Comparison of ENCODE assay signal across 8 cellular contexts in the genomic region with DNA sequence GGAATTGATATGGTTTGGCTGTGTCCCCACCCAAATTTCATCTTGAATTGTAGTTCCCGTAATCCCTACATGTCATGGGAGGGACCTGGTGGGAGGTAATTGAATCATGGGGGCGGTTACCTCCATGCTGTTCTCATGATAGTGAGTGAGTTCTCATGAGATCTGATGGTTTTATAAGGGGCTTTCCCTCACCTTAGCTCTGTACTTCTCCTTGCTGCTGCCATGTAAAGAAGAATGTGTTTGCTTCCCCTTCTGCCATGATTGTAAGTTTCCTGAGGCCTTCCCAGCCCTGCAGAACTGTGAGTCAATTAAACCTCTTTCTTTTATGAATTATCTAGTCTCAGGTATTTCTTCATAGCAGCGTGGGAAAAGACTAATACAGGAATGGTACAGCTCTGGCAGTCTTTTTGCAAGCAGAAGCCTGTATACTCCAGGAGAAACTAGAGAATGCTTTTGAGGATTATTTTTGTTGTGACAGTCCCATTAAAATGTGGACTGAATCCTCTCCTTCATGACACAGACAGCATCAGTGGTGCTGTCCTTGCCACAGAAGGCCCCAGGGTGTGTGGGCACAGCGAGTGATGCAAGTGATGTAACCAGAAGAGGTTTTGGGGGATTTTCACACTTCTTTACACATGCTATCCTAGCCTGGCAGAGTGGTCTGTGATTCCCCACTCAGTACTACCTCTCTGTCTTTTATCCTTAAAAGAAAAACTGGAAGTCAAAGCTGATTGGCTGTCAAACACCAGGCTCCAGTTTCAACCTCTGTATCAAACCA. TPM values are rescaled to one million over a fixed set of nuclear protein-coding genes. Genes with fewer than 3 reads are reported as not detected.
DNase-seq lines count a peak whose midpoint lies in the region; ATAC-seq and TF ChIP-seq lines count a peak whose summit lies in the region.
"Not testable (repeated sequence)": the region's sequence is repeated elsewhere in the genome, so short reads cannot be mapped to it uniquely, and the experiment has no call there.

No MANE protein-coding gene starts in this region.

- intact Hi-C loops in activated T-helper 1 cell treated with anti-CD3 and anti-CD28 coated beads, Interleukin-12 subunit alpha, Interleukin-12 subunit beta, Interleukin-2, Interleukin-4 antibody, amounts not matched to agents 30 ng/mL and 10 ng/mL and 1 ng/mL, durations not matched to agents 14 hours and 24 hours and 36 hours (cut with micrococcal nuclease): loop anchor here (1.0 to 5.0 kb wide), 3 partner anchors 20 to 247 kb away; no protein-coding TSS in a partner anchor

- H3K36me3 ChIP-seq in DND-41 (ENCODE audit: insufficient read depth, low read length); neural progenitor cell: not testable (repeated sequence)

- H3K4me1 ChIP-seq in DND-41 (ENCODE audit: insufficient read depth, low read length) (peaks cover 13% of the 10 kb centered on the region), neural progenitor cell (peaks cover 54% of the 10 kb centered on the region)

- H3K27me3 ChIP-seq in DND-41 (ENCODE audit: insufficient read depth, low read length, poor library complexity); neural progenitor cell: not testable (repeated sequence)

- not testable (repeated sequence) for H3K9me3 Mint-ChIP-seq in activated T-helper 1 cell treated with anti-CD3 and anti-CD28 coated beads, Interleukin-12 subunit alpha, Interleukin-12 subunit beta, Interleukin-2, Interleukin-4 antibody, amounts not matched to agents 30 ng/mL and 10 ng/mL and 1 ng/mL, durations not matched to agents 14 hours and 24 hours and 36 hours; neural progenitor cell

- DNase-seq in DND-41; activated T-helper 1 cell treated with anti-CD3 and anti-CD28 coated beads, Interleukin-12 subunit alpha, Interleukin-12 subunit beta, Interleukin-2, Interleukin-4 antibody, amounts not matched to agents 30 ng/mL and 10 ng/mL and 1 ng/mL, durations not matched to agents 14 hours and 24 hours and 36 hours (ENCODE audit: low spot score); neural progenitor cell (ENCODE audit: low spot score): not testable (repeated sequence)
- peak; percentile 7 for DNase-seq in T-helper 22 cell (ENCODE audit: low read depth)
- DNase-seq in stimulated activated naive CD8-positive, alpha-beta T cell treated with anti-CD3 and anti-CD28 coated beads, Interleukin-15, Interleukin-2, amounts not matched to agents 100 U/mL and 50 U/mL, for 24 hours: peak; percentile 67

- H3K9me3 ChIP-seq in DND-41 (ENCODE audit: insufficient read depth, low read length, severe bottlenecking); neural progenitor cell (ENCODE audit: low read depth): not testable (repeated sequence)

- peaks cover 28% of the 10 kb centered on the region for H3K79me2 ChIP-seq in DND-41 (ENCODE audit: insufficient read depth, low read length)
- H3K79me2 ChIP-seq in neural progenitor cell (ENCODE audit: low read depth): peaks cover 91% of the 10 kb centered on the region

- H3K27ac Mint-ChIP-seq in activated T-helper 1 cell treated with anti-CD3 and anti-CD28 coated beads, Interleukin-12 subunit alpha, Interleukin-12 subunit beta, Interleukin-2, Interleukin-4 antibody, amounts not matched to agents 30 ng/mL and 10 ng/mL and 1 ng/mL, durations not matched to agents 14 hours and 24 hours and 36 hours: peak overlapping the region; percentile 26
- H3K27ac Mint-ChIP-seq in neural progenitor cell: not testable (repeated sequence)

- TF ChIP-seq CTCF in DND-41 (IDR thresholded peaks at IDR 0.05; ENCODE audit: borderline replicate concordance, extremely low read depth, low read length, poor library complexity, severe bottlenecking); neural progenitor cell (IDR thresholded peaks at IDR 0.05): not testable (repeated sequence)

- peaks cover 84% of the 10 kb centered on the region for H3K4me1 Mint-ChIP-seq in activated T-helper 1 cell treated with anti-CD3 and anti-CD28 coated beads, Interleukin-12 subunit alpha, Interleukin-12 subunit beta, Interleukin-2, Interleukin-4 antibody, amounts not matched to agents 30 ng/mL and 10 ng/mL and 1 ng/mL, durations not matched to agents 14 hours and 24 hours and 36 hours (ENCODE audit: low read depth)
- H3K4me1 Mint-ChIP-seq in neural progenitor cell: not testable (repeated sequence)

- H2AFZ ChIP-seq in DND-41 (ENCODE audit: low read depth, low read length); neural progenitor cell (replicated peaks): not testable (repeated sequence)

- H3K27ac ChIP-seq in DND-41 (ENCODE audit: low read length): not testable (repeated sequence)
- H3K27ac ChIP-seq in cingulate gyrus (ENCODE audit: low read depth, low read length) (peak overlapping the region; percentile 13), neural progenitor cell (peak overlapping the region; percentile 32)

- H3K9ac ChIP-seq in DND-41 (ENCODE audit: low read depth, low read length); neural progenitor cell: not testable (repeated sequence)

- ATAC-seq in DND-41 (ENCODE audit: insufficient read depth, low read depth): 0 out of 3 replicates have a peak, but pooled peaks have one; percentile 47
- ATAC-seq in GM21786 (IDR thresholded peaks at IDR 0.05; ENCODE audit: unreplicated experiment): peak; percentile 37
- peak; percentile 34 for ATAC-seq in HG03521 (IDR thresholded peaks at IDR 0.05; ENCODE audit: unreplicated experiment)
- peak; percentile 84 for ATAC-seq in stimulated activated naive CD8-positive, alpha-beta T cell treated with anti-CD3 and anti-CD28 coated beads, Interleukin-15, Interleukin-2, amounts not matched to agents 100 U/mL and 50 U/mL, for 24 hours

- H3K4me2 ChIP-seq in DND-41 (ENCODE audit: insufficient read depth, low read length); neural progenitor cell: not testable (repeated sequence)

- peaks cover 10% of the 10 kb centered on the region for H3F3A ChIP-seq in neural progenitor cell (ENCODE audit: low read depth)

- H3K27me3 Mint-ChIP-seq in activated T-helper 1 cell treated with anti-CD3 and anti-CD28 coated beads, Interleukin-12 subunit alpha, Interleukin-12 subunit beta, Interleukin-2, Interleukin-4 antibody, amounts not matched to agents 30 ng/mL and 10 ng/mL and 1 ng/mL, durations not matched to agents 14 hours and 24 hours and 36 hours (ENCODE audit: insufficient read depth); neural progenitor cell (ENCODE audit: insufficient read depth, low read depth): not testable (repeated sequence)

- peaks cover 11% of the 10 kb centered on the region for H3K36me3 Mint-ChIP-seq in activated T-helper 1 cell treated with anti-CD3 and anti-CD28 coated beads, Interleukin-12 subunit alpha, Interleukin-12 subunit beta, Interleukin-2, Interleukin-4 antibody, amounts not matched to agents 30 ng/mL and 10 ng/mL and 1 ng/mL, durations not matched to agents 14 hours and 24 hours and 36 hours (ENCODE audit: low read depth)
- not testable (repeated sequence) for H3K36me3 Mint-ChIP-seq in neural progenitor cell

- not testable (repeated sequence) for H3K4me3 ChIP-seq in DND-41 (ENCODE audit: low read depth in 1 of 2, low read length in 2 of 2); neural progenitor cell

- H3K4me3 Mint-ChIP-seq in activated T-helper 1 cell treated with anti-CD3 and anti-CD28 coated beads, Interleukin-12 subunit alpha, Interleukin-12 subunit beta, Interleukin-2, Interleukin-4 antibody, amounts not matched to agents 30 ng/mL and 10 ng/mL and 1 ng/mL, durations not matched to agents 14 hours and 24 hours and 36 hours; neural progenitor cell: not testable (repeated sequence)

- H4K20me1 ChIP-seq in DND-41 (ENCODE audit: insufficient read depth, low read length): peaks cover 26% of the 10 kb centered on the region
- not testable (repeated sequence) for H4K20me1 ChIP-seq in neural progenitor cell (ENCODE audit: low read depth)

RNA-seq across cellular contexts. Expression of a gene that starts 20.1 kb away (rescaled TPM):
- 14.9 and 15.0 TPM in 2 replicates for total RNA-seq in activated T-helper 1 cell treated with anti-CD3 and anti-CD28 coated beads, Interleukin-12 subunit alpha, Interleukin-12 subunit beta, Interleukin-2, Interleukin-4 antibody, amounts not matched to agents 30 ng/mL and 10 ng/mL and 1 ng/mL, durations not matched to agents 14 hours and 24 hours and 36 hours
- 23.7 and 26.4 TPM in 2 replicates for total RNA-seq in neural progenitor cell (ENCODE audit: low replicate concordance)

Comparison
In these comparisons a context has a peak if more than half of its experiments do, and no peak if none do; other contexts are left out.
1. ATAC-seq: peak in every context shown above with its lines; median percentile 84 in stimulated activated naive CD8-positive, alpha-beta T cell treated with anti-CD3 and anti-CD28 coated beads, Interleukin-15, Interleukin-2, amounts not matched to agents 100 U/mL and 50 U/mL, for 24 hours; 47 in DND-41; 37 in GM21786; 34 in HG03521.